Comparison of ENCODE assay signal across 8 cellular contexts in the genomic region with DNA sequence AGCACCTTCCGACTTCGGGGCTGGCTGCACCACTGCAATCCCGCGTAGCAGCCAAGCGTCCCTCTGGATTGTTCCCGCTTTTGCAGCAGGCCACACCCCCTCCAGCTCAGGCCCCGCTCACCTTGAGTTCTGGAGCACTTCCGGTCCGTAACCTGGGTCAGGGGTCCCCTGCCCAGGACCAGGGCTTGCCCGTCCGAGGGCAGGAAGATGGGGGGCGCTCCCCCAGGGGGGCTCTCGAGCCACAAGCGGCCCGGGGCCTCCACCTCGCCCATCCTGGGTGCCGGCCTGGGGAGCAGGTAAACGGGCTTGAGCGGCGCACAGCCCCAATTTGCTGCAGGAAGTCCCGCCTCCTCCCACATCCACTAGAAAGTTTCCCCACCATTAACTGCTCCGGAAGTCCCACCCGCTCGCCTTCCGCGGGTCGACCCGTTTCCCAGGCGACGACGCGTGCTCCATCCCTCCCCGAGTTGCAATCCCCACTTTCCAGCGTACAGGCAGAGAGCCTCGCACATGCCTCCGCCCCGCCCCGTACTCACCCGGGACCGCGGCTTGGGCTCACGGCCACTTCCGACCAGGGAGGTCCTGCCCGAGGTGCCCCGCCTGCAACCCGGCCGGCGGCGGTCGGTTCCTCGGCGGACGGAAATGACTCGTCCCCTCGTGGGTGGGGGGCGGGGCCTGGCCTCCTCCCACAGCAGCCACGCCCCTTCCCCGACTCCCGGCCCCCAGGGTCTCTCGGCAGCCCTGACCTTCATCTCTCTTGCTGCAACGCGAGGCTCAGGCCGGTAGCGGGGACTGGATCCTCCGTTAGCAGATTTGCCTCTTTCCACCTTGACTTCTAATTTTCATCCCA. TPM values are rescaled to one million over a fixed set of nuclear protein-coding genes. Genes with fewer than 3 reads are reported as not detected.
DNase-seq lines count a peak whose midpoint lies in the region; ATAC-seq and TF ChIP-seq lines count a peak whose summit lies in the region.

Gene PNKP (minus strand): TSS at position 644 of the 850 bp plus-strand sequence. CDS start 372 bp downstream, at position 272.

- peaks cover 31% of the 10 kb centered on the region for H3K36me3 Mint-ChIP-seq in activated naive CD4-positive, alpha-beta T cell treated with anti-CD3 and anti-CD28 coated beads for 36 hours (ENCODE audit: low read depth)

- H3K9me3 ChIP-seq in ES-I3 (ENCODE audit: control insufficient read depth, insufficient read depth, low read length) (no peaks in the 10 kb centered on the region), HEK293 (ENCODE audit: control insufficient read depth, insufficient read depth, low read depth, low read length) (no peaks in the 10 kb centered on the region), SK-N-MC (ENCODE audit: low read depth, low read length) (no peaks in the 10 kb centered on the region), gastroesophageal sphincter (no peaks in the 10 kb centered on the region)

- no peaks in the 10 kb centered on the region for H3K9me3 Mint-ChIP-seq in activated naive CD4-positive, alpha-beta T cell treated with anti-CD3 and anti-CD28 coated beads for 36 hours

- TF ChIP-seq EP300 in gastroesophageal sphincter (IDR thresholded peaks at IDR 0.05) = no peak

- intact Hi-C loops in activated naive CD4-positive, alpha-beta T cell treated with anti-CD3 and anti-CD28 coated beads for 36 hours (cut with micrococcal nuclease) = loop anchor here (5.0 to 10.0 kb wide), 2 partner anchors 118 to 150 kb away; no protein-coding TSS in a partner anchor

- H3K9ac ChIP-seq in ES-I3 (ENCODE audit: low read depth, low read length) (peak within 1 kb of the TSS; percentile 84), SK-N-MC (ENCODE audit: insufficient read length) (peak within 1 kb of the TSS; percentile 77)

- no peak within 1 kb of the TSS for H3K27ac Mint-ChIP-seq in activated naive CD4-positive, alpha-beta T cell treated with anti-CD3 and anti-CD28 coated beads for 36 hours

- CTCF ChIA-PET in HEK293 (lab: Yijun Ruan, JAX) = interaction anchor here (0.6 to 1.3 kb wide), 3 partner anchors 14 to 183 kb away, joined by 3 to 5 read pairs (median 4); no protein-coding TSS in a partner anchor
- CTCF ChIA-PET in activated naive CD4-positive, alpha-beta T cell treated with anti-CD3 and anti-CD28 coated beads for 36 hours (lab: Charles Lee) = interaction anchor here (0.7 to 1.3 kb wide), 2 partner anchors 10 to 17 kb away, joined by 3 read pairs; partner anchors contain the start of gene PTOV1

- H3K36me3 ChIP-seq in ES-I3 (ENCODE audit: insufficient read depth, low read length) (peaks cover 10% of the 10 kb centered on the region; the same call in 1 of the 2 replicates), HEK293 (ENCODE audit: control insufficient read depth in 2 of 2, insufficient read depth in 1 of 2, low read length in 2 of 2) (peaks cover 6 to 42% of the 10 kb centered on the region in 2 experiments; a peak in 2 of 3 replicates), SK-N-MC (ENCODE audit: insufficient read depth, low read length) (peaks cover 29% of the 10 kb centered on the region), gastroesophageal sphincter (peaks cover 0 to 41% of the 10 kb centered on the region in 2 donors)

- DNase-seq in NCI-H1092 (lab: John Stamatoyannopoulos, UW) (peak; percentile 84), SK-N-MC (ENCODE audit: low read depth, low spot score) (peak; percentile 73), nucleus accumbens (lab: John Stamatoyannopoulos, UW) (peak; percentile 64 to 99 (median 92)), superior temporal gyrus (ENCODE audit: extremely low spot score) (peak; percentile 92)
- peak; percentile 94 for DNase-seq in activated naive CD4-positive, alpha-beta T cell treated with anti-CD3 and anti-CD28 coated beads for 36 hours

- H3K4me3 ChIP-seq in HEK293 (ENCODE audit: low read depth, low read length) = peak within 1 kb of the TSS; percentile 85
- peak within 1 kb of the TSS; percentile 98 for H3K4me3 ChIP-seq in SK-N-MC
- H3K4me3 ChIP-seq in gastroesophageal sphincter = peak within 1 kb of the TSS; percentile 69 to 80

- POLR2A ChIA-PET in HEK293 (lab: Yijun Ruan, JAX) = interaction anchor here (0.6 to 8.2 kb wide), 10 partner anchors 10 to 1248 kb away, joined by 3 to 128 read pairs (median 6); partner anchors contain the start of genes AKT1S1, AP2A1, ATF5 and FUZ

- TF ChIP-seq POLR2A in gastroesophageal sphincter (IDR thresholded peaks at IDR 0.05) = peak; percentile 35 to 56

- no peaks in the 10 kb centered on the region for H3K27me3 ChIP-seq in gastroesophageal sphincter

- peak within 1 kb of the TSS; percentile 65 for H3K27ac ChIP-seq in HEK293 (ENCODE audit: extremely low read depth, low read depth, low read length)
- peak within 1 kb of the TSS; percentile 89 for H3K27ac ChIP-seq in SK-N-MC
- H3K27ac ChIP-seq in gastroesophageal sphincter = peak within 1 kb of the TSS; percentile 51 to 98 (median 91)

- peaks cover 52% of the 10 kb centered on the region for H3K4me1 Mint-ChIP-seq in activated naive CD4-positive, alpha-beta T cell treated with anti-CD3 and anti-CD28 coated beads for 36 hours (ENCODE audit: low read depth)

- WGBS in gastroesophageal sphincter (ENCODE audit: low coverage in 1 of 2), 2 donors = 0% methylated on average over 5 of the region's 65 CpGs; no CpG with 5 or more reads in 1 of the 2 donors

- H3K4me3 Mint-ChIP-seq in activated naive CD4-positive, alpha-beta T cell treated with anti-CD3 and anti-CD28 coated beads for 36 hours = no peak within 1 kb of the TSS

- peak; percentile 62 for ATAC-seq in gastroesophageal sphincter

- no peaks in the 10 kb centered on the region for H3K27me3 Mint-ChIP-seq in activated naive CD4-positive, alpha-beta T cell treated with anti-CD3 and anti-CD28 coated beads for 36 hours (ENCODE audit: low read depth)

- no peaks in the 10 kb centered on the region; the same call in 1 of the 2 replicates for H3K4me1 ChIP-seq in ES-I3 (ENCODE audit: insufficient read depth, low read length)
- peaks cover 30% of the 10 kb centered on the region for H3K4me1 ChIP-seq in HEK293 (ENCODE audit: control insufficient read depth, insufficient read depth, low read length)
- H3K4me1 ChIP-seq in gastroesophageal sphincter = peaks cover 0 to 66% (median 35%) of the 10 kb centered on the region in 3 donors

- peak; percentile 49; the same call in 1 of the 2 replicates for TF ChIP-seq CTCF in HEK293 (tag by site-specific recombination; IDR thresholded peaks at IDR 0.05)
- TF ChIP-seq CTCF in gastroesophageal sphincter (IDR thresholded peaks at IDR 0.05) = peak in 1 of 4 experiments; percentile 20

TF ChIP-seq in HEK293, 187 proteins besides CTCF, POLR2A, EP300 and RAD21 (continues in another document):
- TF ChIP-seq ATF2 (tag by site-specific recombination; IDR thresholded peaks at IDR 0.05; ENCODE audit: low read depth) = no peak
- no peak for TF ChIP-seq ZNF544 (tag by site-specific recombination; IDR thresholded peaks at IDR 0.05)
- TF ChIP-seq ZNF341 (tag by site-specific recombination; IDR thresholded peaks at IDR 0.05; ENCODE audit: low read depth) = no peak; the same call in 1 of the 2 replicates
- TF ChIP-seq ZBTB7A (tag by site-specific recombination; IDR thresholded peaks at IDR 0.05; ENCODE audit: low read depth) = peak; percentile 72; the same call in 1 of the 2 replicates
- TF ChIP-seq ZNF266 (tag by site-specific recombination; IDR thresholded peaks at IDR 0.05; ENCODE audit: low read depth) = no peak
- no peak for TF ChIP-seq ZNF707 (tag by site-specific recombination; IDR thresholded peaks at IDR 0.05)
- TF ChIP-seq ZNF214 (tag by site-specific recombination; IDR thresholded peaks at IDR 0.05; ENCODE audit: borderline replicate concordance) = no peak
- peak; percentile 83 for TF ChIP-seq ZNF600 (tag by site-specific recombination; IDR thresholded peaks at IDR 0.05)
- TF ChIP-seq ZNF114 (tag by site-specific recombination; IDR thresholded peaks at IDR 0.05) = no peak
- no peak for TF ChIP-seq HOXA7 (CRISPR knock-in tag; IDR thresholded peaks at IDR 0.05; ENCODE audit: borderline replicate concordance)
- no peak for TF ChIP-seq ZNF184 (tag by site-specific recombination; IDR thresholded peaks at IDR 0.05)
- TF ChIP-seq ZNF112 (tag by site-specific recombination; IDR thresholded peaks at IDR 0.05) = no peak

RNA-seq across cellular contexts. Expression of gene PNKP, which starts in this region (rescaled TPM):
- 10 to 100 TPM; 64.4 to 65.9 TPM for total RNA-seq in activated naive CD4-positive, alpha-beta T cell treated with anti-CD3 and anti-CD28 coated beads for 36 hours
- 10 to 100 TPM; 12.5 to 64.3 (median 29.4) TPM for total RNA-seq in gastroesophageal sphincter

Comparison
In these comparisons a context has a peak if more than half of its experiments do, and no peak if none do; other contexts are left out.
1. Peak in every context shown above with its lines: DNase-seq, ATAC-seq, H3K4me3 ChIP-seq and H3K27ac ChIP-seq.